Comparison of ENCODE assay signal across 25 cellular contexts in the genomic region with DNA sequence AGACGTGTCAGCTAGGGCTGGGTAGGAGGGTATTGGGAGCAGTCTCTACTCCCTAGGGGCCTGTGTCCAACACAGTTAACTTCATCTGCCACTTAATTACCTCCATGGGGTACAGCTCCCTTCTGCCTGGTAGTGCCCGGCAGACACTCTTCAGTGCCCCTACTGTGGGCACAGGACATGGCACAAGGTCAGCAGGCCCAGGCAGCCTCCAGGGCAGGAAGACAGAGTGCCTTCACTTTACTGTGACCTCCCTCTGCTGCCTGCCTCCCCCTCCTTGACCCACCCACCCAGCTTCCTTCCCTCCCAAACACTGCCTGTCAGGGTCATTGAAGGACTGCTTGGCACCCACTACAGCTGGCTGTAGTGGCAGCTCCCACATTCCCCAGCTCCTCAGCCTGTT. TPM values are rescaled to one million over a fixed set of nuclear protein-coding genes. Genes with fewer than 3 reads are reported as not detected.
"Had no signal": no experiment of that assay in that cellular context is flagged by ENCODE, and none has a peak within 500 bp of the region (broad histone marks: within the 10 kb centered on the region; RNA-seq: fewer than 3 reads in every experiment).

No MANE protein-coding gene starts in this region.

- H3K4me3 ChIP-seq: coronary artery, dorsolateral prefrontal cortex, esophagus squamous epithelium, gastrocnemius medialis, heart right ventricle, left lung, lower lobe of right lung, mucosa of descending colon had no signal

- H3K27ac ChIP-seq: coronary artery, dorsolateral prefrontal cortex, epithelial cell of prostate, esophagus squamous epithelium, gastrocnemius medialis, heart right ventricle, left lung, lower lobe of right lung had no signal

- H3K4me3 Mint-ChIP-seq: endodermal cell, mesothelial cell of epicardium had no signal

- H3K9me3 Mint-ChIP-seq: endodermal cell, mesothelial cell of epicardium had no signal

- H3K9me3 ChIP-seq: esophagus squamous epithelium, gastrocnemius medialis, heart right ventricle, left lung, lower lobe of right lung, mucosa of descending colon had no signal

- ATAC-seq: esophagus mucosa, gastrocnemius medialis, heart right ventricle, left cardiac atrium, left lung, left ventricle myocardium superior, lower lobe of right lung, mucosa of descending colon had no signal

- H3K4me1 Mint-ChIP-seq: endodermal cell, mesothelial cell of epicardium had no signal

- H3K27me3 ChIP-seq: dorsolateral prefrontal cortex, esophagus squamous epithelium, gastrocnemius medialis, heart right ventricle, left lung had no signal

- H3K27ac Mint-ChIP-seq: mesothelial cell of epicardium had no signal

- H3K4me1 ChIP-seq: esophagus squamous epithelium, gastrocnemius medialis, left lung, lower lobe of right lung had no signal

- DNase-seq: dermis blood vessel endothelial cell; dorsolateral prefrontal cortex; effector CD4-positive, alpha-beta T cell; effector memory CD4-positive, alpha-beta T cell; endodermal cell; erythroblast; esophagus squamous epithelium; foreskin fibroblast; foreskin melanocyte; gastrocnemius medialis; glutamatergic neuron; head of caudate nucleus; heart right ventricle; hippocampal formation; left cardiac atrium; left lung; left ventricle myocardium superior; lower lobe of right lung; mesenchymal stem cell; mucosa of descending colon had no signal

RNA-seq across cellular contexts. Expression of a gene that starts 6.5 kb away (rescaled TPM):
- total RNA-seq: kidney epithelial cell had no signal
